ENCODE assay signal across 18 cellular contexts in genomic region chrX:33156152-33156726, GRCh38. TPM values are rescaled to one million over a fixed set of nuclear protein-coding genes. Genes with fewer than 3 reads are reported as not detected.
A peak's percentile ranks its signal among the peaks of the same experiment; 100 is the strongest.
DNase-seq lines count a peak whose midpoint lies in the region; ATAC-seq and TF ChIP-seq lines count a peak whose summit lies in the region.
"Had no signal": no experiment of that assay in that cellular context is flagged by ENCODE, and none has a peak within 500 bp of the region (broad histone marks: within the 10 kb centered on the region; RNA-seq: fewer than 3 reads in every experiment).

No MANE protein-coding gene starts in this region.

- peaks cover 27% of the 10 kb centered on the region for H3K4me1 Mint-ChIP-seq in mesothelial cell of epicardium

- peak overlapping the region; percentile 81 for H3K27ac Mint-ChIP-seq in mesothelial cell of epicardium

- H3K4me3 ChIP-seq in choroid plexus epithelial cell (ENCODE audit: low read depth, low read length): no peak overlapping the region
- H3K4me3 ChIP-seq: K562, Peyer's patch, SJSA1 had no signal

- H3K9me3 Mint-ChIP-seq in mesothelial cell of epicardium: peaks cover 4% of the 10 kb centered on the region

- H3K36me3 Mint-ChIP-seq in mesothelial cell of epicardium: peaks cover 8% of the 10 kb centered on the region

- H3K4me3 Mint-ChIP-seq in mesothelial cell of epicardium: no peak overlapping the region

- no peak for TF ChIP-seq CTCF in choroid plexus epithelial cell (conservative IDR thresholded peaks at IDR 0.05; ENCODE audit: low read depth, low read length)
- TF ChIP-seq CTCF in mesothelial cell of epicardium (IDR thresholded peaks at IDR 0.05; ENCODE audit: unreplicated experiment): no peak

- no peak for TF ChIP-seq POLR2A in erythroblast (IDR thresholded peaks at IDR 0.05; ENCODE audit: low read length)

- H3K27me3 Mint-ChIP-seq in mesothelial cell of epicardium (ENCODE audit: low read depth): no peaks in the 10 kb centered on the region

- ATAC-seq in HG02870 (IDR thresholded peaks at IDR 0.05; ENCODE audit: unreplicated experiment): no peak
- ATAC-seq: K562 had no signal

- DNase-seq in LHCN-M2 (ENCODE audit: low read depth) (peak; percentile 6), choroid plexus epithelial cell (ENCODE audit: low read depth) (peak; percentile 35), mesothelial cell of epicardium (ENCODE audit: low spot score in 2 of 2, unreplicated experiment in 2 of 2) (no peak), midbrain (lab: John Stamatoyannopoulos, UW) (no peak), NCI-H69 (lab: John Stamatoyannopoulos, UW) (no peak), erythroblast (lab: John Stamatoyannopoulos, UW) (no peak)
- DNase-seq: AML-193, DMS 273 treated with DMSO at 0.1 percent for 48 hours, DND-41, H7, MV-4-11, NCI-H187, NCI-H345, NCI-H524 treated with DMSO at 0.1 percent for 48 hours, Peyer's patch had no signal

RNA-seq across cellular contexts. Expression of gene DMD, which starts 55.1 kb away (rescaled TPM):
- total RNA-seq in LHCN-M2 (2014; rRNA removed): 2.9 and 7.4 TPM in 2 replicates
- polyA plus RNA-seq in LHCN-M2 (2012): 5.1 TPM
- 76.4 to 96.0 TPM (median 79.4 TPM) in 3 replicates for total RNA-seq in mesothelial cell of epicardium

Comparison
In these comparisons a context has a peak if more than half of its experiments do, and no peak if none do; other contexts are left out.
1. DNase-seq: peak in LHCN-M2 (single experiment) and choroid plexus epithelial cell (single experiment); none in mesothelial cell of epicardium (0 of 2), midbrain (single experiment), NCI-H69 (single experiment) and erythroblast (0 of 2).